In the genomic region with DNA sequence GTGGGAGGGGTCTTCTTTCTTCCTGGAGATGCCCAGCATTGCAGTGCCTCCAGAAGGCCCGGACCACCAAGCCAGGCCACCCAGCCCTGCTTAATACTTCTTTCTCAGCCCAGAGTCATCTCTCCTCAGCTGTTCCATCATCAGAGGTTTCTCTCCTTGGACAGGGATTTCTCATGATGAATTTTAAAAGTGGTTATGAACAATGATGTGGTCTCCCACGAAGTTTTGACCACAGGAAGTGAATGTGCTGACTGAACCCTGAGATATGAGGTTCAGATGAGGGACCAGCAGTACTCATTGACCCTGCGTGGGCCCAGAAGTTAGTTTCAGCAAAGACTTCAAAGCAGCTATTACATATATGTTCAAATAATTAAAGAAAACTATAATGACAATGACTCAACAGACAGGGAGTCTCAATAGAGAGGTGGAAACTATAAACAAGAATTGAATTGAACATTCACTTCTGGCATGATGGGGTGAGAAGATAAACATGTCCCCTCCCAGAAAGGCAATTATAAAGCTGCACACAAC, we compare ENCODE assay signal across 12 cellular contexts.
DNase-seq lines count a peak whose midpoint lies in the region; ATAC-seq, FAIRE-seq and TF ChIP-seq lines count a peak whose summit lies in the region.
"Had no signal": no experiment of that assay in that cellular context is flagged by ENCODE, and none has a peak within 500 bp of the region (broad histone marks: within the 10 kb centered on the region; RNA-seq: fewer than 3 reads in every experiment).

No MANE protein-coding gene starts in this region.

- no peak overlapping the region for H3K4me3 Mint-ChIP-seq in T-helper 17 cell
- H3K4me3 Mint-ChIP-seq: activated naive CD4-positive, alpha-beta T cell treated with anti-CD3 and anti-CD28 coated beads, Interleukin-2, amount 10 ng/mL, durations not matched to agents 7 days and 5 days had no signal

- H3K27me3 Mint-ChIP-seq in T-helper 17 cell = no peaks in the 10 kb centered on the region

- TF ChIP-seq CTCF in NB4 (IDR thresholded peaks at IDR 0.05; ENCODE audit: low read depth, low read length) (no peak), fibroblast of pulmonary artery (IDR thresholded peaks at IDR 0.05; ENCODE audit: low read length, missing control alignments) (no peak)

- no peak overlapping the region for H3K27ac Mint-ChIP-seq in T-helper 17 cell
- H3K27ac Mint-ChIP-seq: activated naive CD4-positive, alpha-beta T cell treated with anti-CD3 and anti-CD28 coated beads, Interleukin-2, amount 10 ng/mL, durations not matched to agents 7 days and 5 days had no signal

- peak; percentile 67 for FAIRE-seq in GM12892 (lab: Jason Lieb, UNC)
- FAIRE-seq: HepG2 had no signal

- H3K4me1 Mint-ChIP-seq in T-helper 17 cell = peaks cover 8% of the 10 kb centered on the region
- H3K4me1 Mint-ChIP-seq: activated naive CD4-positive, alpha-beta T cell treated with anti-CD3 and anti-CD28 coated beads, Interleukin-2, amount 10 ng/mL, durations not matched to agents 7 days and 5 days had no signal

- H3K4me3 ChIP-seq in NB4 (ENCODE audit: low read depth, low read length) (no peak overlapping the region), fibroblast of pulmonary artery (replicated peaks; ENCODE audit: low read depth, low read length) (no peak overlapping the region)
- H3K4me3 ChIP-seq: right lobe of liver had no signal

- no peaks in the 10 kb centered on the region for H3K36me3 Mint-ChIP-seq in T-helper 17 cell (ENCODE audit: low read depth)
- H3K36me3 Mint-ChIP-seq: activated naive CD4-positive, alpha-beta T cell treated with anti-CD3 and anti-CD28 coated beads, Interleukin-2, amount 10 ng/mL, durations not matched to agents 7 days and 5 days had no signal

- H3K9me3 ChIP-seq in T-helper 17 cell (ENCODE audit: control insufficient read depth, low read length, poor library complexity, severe bottlenecking) = no peaks in the 10 kb centered on the region
- H3K9me3 ChIP-seq: right lobe of liver had no signal

- no peak for ATAC-seq in T-helper 17 cell
- ATAC-seq in HG02970 (IDR thresholded peaks at IDR 0.05; ENCODE audit: low FRiP score, unreplicated experiment) = no peak
- no peak for ATAC-seq in HG02571 (IDR thresholded peaks at IDR 0.05; ENCODE audit: unreplicated experiment)
- ATAC-seq: HepG2, right lobe of liver had no signal

- DNase-seq in AG08395 (ENCODE audit: low spot score) = peak; percentile 23
- no peak for DNase-seq in GM12892 (ENCODE audit: insufficient read length)
- DNase-seq in NB4 (ENCODE audit: low read depth) = peak; percentile 45
- DNase-seq in fibroblast of pulmonary artery (ENCODE audit: low read depth) = peak; percentile 30
- DNase-seq in T-helper 17 cell = no peak
- no peak for DNase-seq in NCI-H2107 treated with DMSO at 0.1 percent for 48 hours (lab: John Stamatoyannopoulos, UW; ENCODE audit: unreplicated experiment)
- DNase-seq: activated naive CD4-positive, alpha-beta T cell treated with anti-CD3 and anti-CD28 coated beads, Interleukin-2, amount 10 ng/mL, durations not matched to agents 7 days and 5 days; effector memory CD4-positive, alpha-beta T cell; right lobe of liver had no signal

- TF ChIP-seq POLR2A in GM12892 (IDR thresholded peaks at IDR 0.05; ENCODE audit: low read depth, low read length) = no peak
- no peak for TF ChIP-seq POLR2A in NB4 (IDR thresholded peaks at IDR 0.05; ENCODE audit: extremely low read depth, insufficient read length)

Comparison
In these comparisons a context has a peak if more than half of its experiments do, and no peak if none do; other contexts are left out.
1. DNase-seq: peak in AG08395 (single experiment), NB4 (single experiment) and fibroblast of pulmonary artery (single experiment); none in GM12892 (single experiment), T-helper 17 cell (0 of 3) and NCI-H2107 treated with DMSO at 0.1 percent for 48 hours (single experiment).